ENCODE assay signal across 6 cellular contexts in the genomic region with DNA sequence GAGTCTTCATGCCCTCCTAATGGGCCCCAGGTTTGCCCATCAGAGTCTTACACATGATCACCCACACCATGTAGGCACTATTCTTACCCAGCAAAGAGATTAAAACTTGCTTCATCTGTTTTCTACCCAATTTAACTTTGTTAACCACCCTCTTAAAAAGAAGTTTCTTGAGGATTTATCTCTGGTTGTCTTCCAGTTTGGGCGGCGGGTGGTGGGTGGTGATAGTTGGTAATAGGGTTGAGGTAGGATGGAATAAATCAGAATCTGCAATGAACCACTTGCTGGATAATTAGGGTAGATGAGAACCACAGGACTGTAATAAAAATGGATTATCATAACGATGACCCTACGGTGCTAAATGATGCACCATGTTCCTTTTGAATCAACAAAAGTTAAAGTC.
"Had no signal": no experiment of that assay in that cellular context is flagged by ENCODE, and none has a peak within 500 bp of the region (broad histone marks: within the 10 kb centered on the region; RNA-seq: fewer than 3 reads in every experiment).

No MANE protein-coding gene starts in this region.

- H3K4me3 ChIP-seq: K562 had no signal

- ATAC-seq: HepG2, K562 had no signal

- H3K27ac ChIP-seq: HL-60 had no signal

- DNase-seq: IMR-90, KBM-7, KG1 had no signal
